Comparison of ENCODE assay signal across 8 cellular contexts in the genomic region with DNA sequence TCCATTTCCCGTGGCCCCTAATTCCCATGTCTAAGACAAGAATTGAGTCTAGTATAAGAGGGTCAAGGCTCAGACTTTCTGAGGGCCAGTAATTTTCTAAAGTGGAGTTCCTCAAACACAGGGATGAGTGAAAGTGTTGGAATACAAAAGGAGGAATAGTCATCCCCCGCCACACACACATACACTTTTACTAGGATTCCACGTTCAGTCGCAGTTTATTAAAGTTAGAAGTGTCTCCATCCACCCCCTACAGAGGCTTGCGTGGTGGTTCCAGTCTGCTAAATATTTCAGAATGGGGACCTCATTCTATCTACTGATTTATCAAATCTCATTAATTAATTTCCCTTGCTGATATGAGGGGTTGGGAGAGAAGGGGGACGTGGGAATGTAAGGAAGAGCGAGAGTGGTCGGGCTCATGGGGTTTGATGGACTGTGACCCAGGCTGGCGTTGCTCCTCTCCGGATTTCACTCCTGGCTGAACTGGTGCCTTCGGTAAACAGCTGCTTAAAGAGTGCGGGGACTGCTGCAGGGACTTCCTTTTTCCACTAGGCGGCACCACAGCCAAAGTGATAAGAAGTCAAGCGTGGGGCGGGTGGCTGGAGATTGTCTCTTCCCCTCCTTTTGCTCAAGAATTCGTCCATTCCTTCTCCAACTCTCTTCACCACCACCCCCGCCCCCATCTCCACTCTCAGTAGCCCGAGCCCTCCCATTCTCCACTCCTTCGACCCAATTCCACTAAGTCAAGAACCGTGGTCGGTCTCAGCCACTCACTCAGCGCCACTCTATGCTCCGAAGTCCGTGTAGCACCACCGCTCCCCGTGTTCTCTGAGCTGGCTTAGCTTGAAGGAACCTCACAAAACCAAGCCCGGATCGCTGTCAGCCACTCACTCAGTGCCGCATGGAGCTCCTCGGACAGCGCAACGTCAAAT.
DNase-seq lines count a peak whose midpoint lies in the region; ATAC-seq lines count a peak whose summit lies in the region.

No MANE protein-coding gene starts in this region.

- H3K36me3 ChIP-seq in neuron (ENCODE audit: insufficient read depth, low read length): no peaks in the 10 kb centered on the region

- H3K9me3 ChIP-seq in neuron (ENCODE audit: low read length): no peaks in the 10 kb centered on the region

- peaks cover 77% of the 10 kb centered on the region for H3K27me3 ChIP-seq in neuron (ENCODE audit: insufficient read depth, low read length)

- peak overlapping the region; percentile 77 to 90 for H3K4me3 Mint-ChIP-seq in stimulated activated naive CD8-positive, alpha-beta T cell treated with anti-CD3 and anti-CD28 coated beads, Interleukin-15, amount 100 ng/mL, for 72 hours

- peaks cover 52% of the 10 kb centered on the region for H3K4me1 Mint-ChIP-seq in stimulated activated naive CD8-positive, alpha-beta T cell treated with anti-CD3 and anti-CD28 coated beads, Interleukin-15, amount 100 ng/mL, for 72 hours

- H3K9me3 Mint-ChIP-seq in stimulated activated naive CD8-positive, alpha-beta T cell treated with anti-CD3 and anti-CD28 coated beads, Interleukin-15, amount 100 ng/mL, for 72 hours: no peaks in the 10 kb centered on the region

- peaks cover 84% of the 10 kb centered on the region for H3K27me3 Mint-ChIP-seq in stimulated activated naive CD8-positive, alpha-beta T cell treated with anti-CD3 and anti-CD28 coated beads, Interleukin-15, amount 100 ng/mL, for 72 hours

- H3K27ac Mint-ChIP-seq in stimulated activated naive CD8-positive, alpha-beta T cell treated with anti-CD3 and anti-CD28 coated beads, Interleukin-15, amount 100 ng/mL, for 72 hours: peak overlapping the region in 1 of 2 donors; percentile 68

- peak; percentile 93 for DNase-seq in CD1c-positive myeloid dendritic cell (ENCODE audit: extremely low spot score)
- peak; percentile 88 for DNase-seq in LoVo (ENCODE audit: low spot score)
- peak; percentile 75 to 81 for DNase-seq in SHP77 (lab: John Stamatoyannopoulos, UW)
- peak; percentile 77 for DNase-seq in activated effector memory CD4-positive, alpha-beta T cell treated with Interleukin-2 at 50 U/mL for 16 hours
- peak; percentile 78 for DNase-seq in foreskin melanocyte
- DNase-seq in stimulated activated naive CD8-positive, alpha-beta T cell treated with anti-CD3 and anti-CD28 coated beads, Interleukin-15, amount 100 ng/mL, for 72 hours: peak; percentile 81 to 83

- peak overlapping the region; percentile 39 for H2AFZ ChIP-seq in neuron (ENCODE audit: low read depth, low read length)

- H3K4me1 ChIP-seq in neuron (ENCODE audit: insufficient read depth, low read length): peaks cover 9% of the 10 kb centered on the region

- peak; percentile 64 for ATAC-seq in GM21447 (IDR thresholded peaks at IDR 0.05; ENCODE audit: unreplicated experiment)
- peak; percentile 90 for ATAC-seq in stimulated activated naive CD8-positive, alpha-beta T cell treated with anti-CD3 and anti-CD28 coated beads, Interleukin-15, amount 100 ng/mL, for 72 hours

- H3K4me3 ChIP-seq in neuron (ENCODE audit: low read length): peak overlapping the region; percentile 27

Comparison
In these comparisons a context has a peak if more than half of its experiments do, and no peak if none do; other contexts are left out.
1. Peak in every context shown above with its lines: DNase-seq, ATAC-seq and H3K4me3 ChIP-seq.